Comparison of ENCODE assay signal across 32 cellular contexts in the genomic region with DNA sequence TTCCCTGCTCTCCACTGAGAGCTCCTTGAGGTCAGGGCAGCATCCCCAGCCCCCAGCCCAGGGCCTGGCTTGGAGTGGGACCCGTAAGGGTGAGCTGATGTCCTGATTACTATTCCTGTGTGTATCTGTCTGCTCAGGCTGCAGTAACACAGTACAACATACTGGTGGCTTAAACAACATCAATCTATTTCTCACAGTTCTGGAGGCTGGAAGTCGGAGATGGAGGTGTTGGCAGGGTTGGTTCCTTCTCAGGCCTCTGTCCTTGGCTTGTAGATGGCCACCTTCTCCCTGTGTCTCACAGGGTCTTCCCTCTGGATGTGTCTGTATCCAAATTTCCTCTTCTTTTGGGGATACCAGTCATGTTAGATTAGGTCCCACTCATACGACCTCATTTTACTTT.
"Had no signal": no experiment of that assay in that cellular context is flagged by ENCODE, and none has a peak within 500 bp of the region (broad histone marks: within the 10 kb centered on the region; RNA-seq: fewer than 3 reads in every experiment).

No MANE protein-coding gene starts in this region.

- H3K27ac Mint-ChIP-seq: activated B cell treated with CpG ODN at 0.5 μM for 24 hours; activated CD4-positive, alpha-beta T cell treated with anti-CD3 and anti-CD28 coated beads, Interleukin-2, amount 10 ng/mL, durations not matched to agents 7 days and 5 days; activated CD8-positive, alpha-beta T cell treated with anti-CD3 and anti-CD28 coated beads, Interleukin-2, amount 10 ng/mL, durations not matched to agents 7 days and 5 days; activated naive CD4-positive, alpha-beta T cell treated with anti-CD3 and anti-CD28 coated beads, Interleukin-2, amount 50 U/mL, for 24 hours; activated naive CD8-positive, alpha-beta T cell treated with anti-CD3 and anti-CD28 coated beads, Interleukin-2, amount 10 ng/mL, durations not matched to agents 7 days and 5 days; activated T-cell treated with anti-CD3 and anti-CD28 coated beads, Interleukin-2, amount 50 U/mL, for 24 hours; activated T-helper 2 cell treated with anti-CD3 and anti-CD28 coated beads, Interferon-gamma antibody, Interleukin-2, Interleukin-4, amounts not matched to agents 10 μg/mL and 5 μg/mL and 100 μg/mL, durations not matched to agents 14 hours and 24 hours and 36 hours; T-helper 1 cell treated with Interleukin-12 subunit alpha and Interleukin-12 subunit beta and Interleukin-4 antibody, amounts not matched to agents 30 μg/mL and 1 μg/mL, for 36 hours; T-helper 2 cell treated with Interferon-gamma antibody and Interleukin-4, amounts not matched to agents 5 μg/mL and 100 μg/mL, for 36 hours had no signal

- DNase-seq: activated B cell treated with CpG ODN at 0.5 μM for 24 hours; activated CD4-positive, alpha-beta T cell treated with anti-CD3 and anti-CD28 coated beads for 1 hour; activated CD4-positive, alpha-beta T cell treated with anti-CD3 and anti-CD28 coated beads, Interleukin-2, amount 10 ng/mL, durations not matched to agents 7 days and 5 days; activated CD4-positive, alpha-beta T cell treated with anti-CD3 and anti-CD28 coated beads, Interleukin-2, amount 50 U/mL, for 48 hours; activated CD8-positive, alpha-beta T cell treated with anti-CD3 and anti-CD28 coated beads, Interleukin-2, amount 10 ng/mL, durations not matched to agents 7 days and 5 days; activated gamma-delta T cell; activated naive CD4-positive, alpha-beta T cell treated with Interleukin-2 at 50 U/mL for 16 hours; activated naive CD8-positive, alpha-beta T cell treated with anti-CD3 and anti-CD28 coated beads, Interleukin-2, amount 10 ng/mL, durations not matched to agents 7 days and 5 days; activated T-cell treated with anti-CD3 and anti-CD28 coated beads, Interleukin-2, amount 50 U/mL, for 24 hours; Kasumi-1; MG63; MV-4-11; NCI-H1092; NCI-H1436 treated with DMSO at 0.1 percent for 48 hours; NCI-H1694 treated with DMSO at 0.1 percent for 48 hours; NCI-H2029; NCI-H345; NCI-H524 treated with DMSO at 0.1 percent for 48 hours; NK-92 treated with Interleukin-12 subunit alpha and Interleukin-12 subunit beta, amount 100 ng/mL, for 24 hours; PC-3; Peyer's patch; RPMI8226; SHP77 treated with DMSO at 0.1 percent for 48 hours; SK-N-SH had no signal

- H3K9ac ChIP-seq: SK-N-SH had no signal

- H3K27me3 ChIP-seq: ascending aorta, cardiac muscle cell, MG63, Peyer's patch had no signal

- H3K9me3 ChIP-seq: ascending aorta, MG63, Peyer's patch, SJSA1, SK-N-SH had no signal

- H3K9me3 Mint-ChIP-seq: activated CD4-positive, alpha-beta T cell treated with anti-CD3 and anti-CD28 coated beads, Interleukin-2, amount 10 ng/mL, durations not matched to agents 7 days and 5 days; activated naive CD4-positive, alpha-beta T cell treated with anti-CD3 and anti-CD28 coated beads, Interleukin-2, amount 50 U/mL, for 24 hours; activated naive CD8-positive, alpha-beta T cell treated with anti-CD3 and anti-CD28 coated beads, Interleukin-2, amount 10 ng/mL, durations not matched to agents 7 days and 5 days; activated T-cell treated with anti-CD3 and anti-CD28 coated beads, Interleukin-2, amount 50 U/mL, for 24 hours; activated T-helper 2 cell treated with anti-CD3 and anti-CD28 coated beads, Interferon-gamma antibody, Interleukin-2, Interleukin-4, amounts not matched to agents 10 μg/mL and 5 μg/mL and 100 μg/mL, durations not matched to agents 14 hours and 24 hours and 36 hours; central memory CD8-positive, alpha-beta T cell; T-helper 1 cell treated with Interleukin-12 subunit alpha and Interleukin-12 subunit beta and Interleukin-4 antibody, amounts not matched to agents 30 μg/mL and 1 μg/mL, for 36 hours; T-helper 2 cell treated with Interferon-gamma antibody and Interleukin-4, amounts not matched to agents 5 μg/mL and 100 μg/mL, for 36 hours had no signal

- H3K4me1 ChIP-seq: ascending aorta, Peyer's patch had no signal

- H3K27ac ChIP-seq: ascending aorta, cardiac muscle cell, Peyer's patch, SJSA1 had no signal

- H3K36me3 Mint-ChIP-seq: activated naive CD4-positive, alpha-beta T cell treated with anti-CD3 and anti-CD28 coated beads, Interleukin-2, amount 50 U/mL, for 24 hours; activated naive CD8-positive, alpha-beta T cell treated with anti-CD3 and anti-CD28 coated beads, Interleukin-2, amount 10 ng/mL, durations not matched to agents 7 days and 5 days had no signal

- H3K4me1 Mint-ChIP-seq: activated CD4-positive, alpha-beta T cell treated with anti-CD3 and anti-CD28 coated beads, Interleukin-2, amount 10 ng/mL, durations not matched to agents 7 days and 5 days; activated naive CD4-positive, alpha-beta T cell treated with anti-CD3 and anti-CD28 coated beads, Interleukin-2, amount 50 U/mL, for 24 hours; activated naive CD8-positive, alpha-beta T cell treated with anti-CD3 and anti-CD28 coated beads, Interleukin-2, amount 10 ng/mL, durations not matched to agents 7 days and 5 days had no signal

- H3K36me3 ChIP-seq: ascending aorta, cardiac muscle cell, MG63, Peyer's patch, SJSA1 had no signal

- H3K4me3 Mint-ChIP-seq: activated B cell treated with CpG ODN at 0.5 μM for 24 hours; activated CD4-positive, alpha-beta T cell treated with anti-CD3 and anti-CD28 coated beads, Interleukin-2, amount 10 ng/mL, durations not matched to agents 7 days and 5 days; activated CD8-positive, alpha-beta T cell treated with anti-CD3 and anti-CD28 coated beads, Interleukin-2, amount 10 ng/mL, durations not matched to agents 7 days and 5 days; activated naive CD4-positive, alpha-beta T cell treated with anti-CD3 and anti-CD28 coated beads, Interleukin-2, amount 50 U/mL, for 24 hours; activated naive CD8-positive, alpha-beta T cell treated with anti-CD3 and anti-CD28 coated beads, Interleukin-2, amount 10 ng/mL, durations not matched to agents 7 days and 5 days; activated T-cell treated with anti-CD3 and anti-CD28 coated beads, Interleukin-2, amount 50 U/mL, for 24 hours; central memory CD8-positive, alpha-beta T cell; T-helper 1 cell treated with Interleukin-12 subunit alpha and Interleukin-12 subunit beta and Interleukin-4 antibody, amounts not matched to agents 30 μg/mL and 1 μg/mL, for 36 hours; T-helper 2 cell treated with Interferon-gamma antibody and Interleukin-4, amounts not matched to agents 5 μg/mL and 100 μg/mL, for 36 hours had no signal

- H3K4me2 ChIP-seq: SK-N-SH had no signal

- H3K4me3 ChIP-seq: cardiac muscle cell, MG63, Peyer's patch, SJSA1 had no signal
